Comparison of ENCODE assay signal across 8 cellular contexts in the genomic region with DNA sequence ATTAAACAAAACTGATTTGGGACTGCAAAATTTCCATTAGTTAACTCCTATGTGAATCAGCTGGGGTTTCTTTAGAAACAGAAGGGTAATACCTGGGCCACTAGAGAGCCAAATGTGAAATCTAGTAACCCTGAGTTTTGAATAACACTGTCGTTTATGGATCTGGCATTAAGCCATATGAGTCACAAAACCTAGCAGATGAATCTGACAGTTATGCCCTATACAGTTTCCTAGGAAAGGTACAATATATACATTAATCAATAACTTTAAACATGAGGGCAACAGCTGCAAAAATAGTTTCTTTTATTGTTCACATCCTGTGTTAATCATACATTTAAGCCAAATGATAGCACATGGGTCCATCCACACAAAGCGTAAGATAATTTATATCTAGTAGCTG. TPM values are rescaled to one million over a fixed set of nuclear protein-coding genes. Genes with fewer than 3 reads are reported as not detected.
A peak's percentile ranks its signal among the peaks of the same experiment; 100 is the strongest.
DNase-seq lines count a peak whose midpoint lies in the region; ATAC-seq, FAIRE-seq and TF ChIP-seq lines count a peak whose summit lies in the region.
"Had no signal": no experiment of that assay in that cellular context is flagged by ENCODE, and none has a peak within 500 bp of the region (broad histone marks: within the 10 kb centered on the region; RNA-seq: fewer than 3 reads in every experiment).

No MANE protein-coding gene starts in this region.

- FAIRE-seq in astrocyte (lab: Jason Lieb, UNC) (no peak), small intestine (lab: Jason Lieb, UNC) (no peak)

- no peak for TF ChIP-seq EP300 in sigmoid colon (IDR thresholded peaks at IDR 0.05)

- ATAC-seq in HCT116 (peak; percentile 74), omental fat pad (ENCODE audit: low FRiP score) (no peak), GM19328 (IDR thresholded peaks at IDR 0.05; ENCODE audit: unreplicated experiment) (no peak)

- no peaks in the 10 kb centered on the region for H3K36me3 ChIP-seq in HCT116 (ENCODE audit: control insufficient read depth in 1 of 2, insufficient read depth in 2 of 2, low read length in 2 of 2)
- H3K36me3 ChIP-seq in astrocyte (ENCODE audit: insufficient read depth, low read length), result no peaks in the 10 kb centered on the region
- H3K36me3 ChIP-seq in small intestine (ENCODE audit: control insufficient read depth in 2 of 2, insufficient read depth in 2 of 2, low read length in 2 of 2), result no peaks in the 10 kb centered on the region
- H3K36me3 ChIP-seq in sigmoid colon, result no peaks in the 10 kb centered on the region

- peaks cover 30% of the 10 kb centered on the region for H3K4me1 Mint-ChIP-seq in astrocyte (ENCODE audit: low read depth, unreplicated experiment)

- H3K79me2 ChIP-seq in HCT116 (ENCODE audit: insufficient read depth, low read length) (peaks cover 35% of the 10 kb centered on the region), astrocyte (ENCODE audit: insufficient read depth, low read length) (no peaks in the 10 kb centered on the region)

- H3K9me3 Mint-ChIP-seq in astrocyte (ENCODE audit: unreplicated experiment), result no peaks in the 10 kb centered on the region

- no peak overlapping the region for H3K9ac ChIP-seq in HCT116 (ENCODE audit: low read length)
- no peak overlapping the region for H3K9ac ChIP-seq in astrocyte (ENCODE audit: low read length)

- peaks cover 22 to 36% of the 10 kb centered on the region in 2 experiments for H3K4me1 ChIP-seq in HCT116 (ENCODE audit: control insufficient read depth in 1 of 2, insufficient read depth in 2 of 2, low read length in 2 of 2)
- peaks cover 7% of the 10 kb centered on the region for H3K4me1 ChIP-seq in astrocyte (ENCODE audit: insufficient read depth, low read length)
- peaks cover 0 to 2% of the 10 kb centered on the region in 2 donors for H3K4me1 ChIP-seq in small intestine (ENCODE audit: control insufficient read depth in 2 of 2, insufficient read depth in 1 of 2, low read depth in 1 of 2, low read length in 1 of 2)
- H3K4me1 ChIP-seq in sigmoid colon, result peaks cover 0 to 34% (median 13%) of the 10 kb centered on the region in 4 donors

- peak; percentile 52 for DNase-seq in HCT116 (ENCODE audit: low read depth, low spot score)
- peak; percentile 85 for DNase-seq in NCI-H146 treated with DMSO at 0.1 percent for 48 hours (lab: John Stamatoyannopoulos, UW; ENCODE audit: unreplicated experiment)
- peak; percentile 41 for DNase-seq in astrocyte (ENCODE audit: low read depth)
- peak; percentile 85 for DNase-seq in small intestine
- no peak for DNase-seq in omental fat pad (ENCODE audit: low spot score)
- no peak for DNase-seq in sigmoid colon

- 14 to 35% (median 27%) methylated on average over 2 of the region's 2 CpGs for WGBS in small intestine, 3 donors
- 9 to 42% methylated on average over 2 of the region's 2 CpGs for WGBS in sigmoid colon, 2 donors

- no peak overlapping the region for H3K4me3 Mint-ChIP-seq in astrocyte (ENCODE audit: unreplicated experiment)

- POLR2A ChIA-PET in HCT116 (lab: Charles Lee), result interaction anchor here (1.1 kb wide), 1 partner anchor 10 kb away, joined by 3 read pairs; no protein-coding TSS in a partner anchor

- RAD21 ChIA-PET in HCT116 (lab: Charles Lee; ENCODE audit: low non-redundant PET in 1 of 2, low total read pairs in 2 of 2, uncharacterized antibody in 2 of 2, unreplicated experiment in 2 of 2), result no interaction called here

- no peaks in the 10 kb centered on the region for H4K20me1 ChIP-seq in HCT116 (ENCODE audit: insufficient read depth)
- H4K20me1 ChIP-seq in astrocyte (ENCODE audit: insufficient read depth, low read length), result no peaks in the 10 kb centered on the region

- intact Hi-C loops in HCT116 (cut with micrococcal nuclease) (no loop called here), sigmoid colon (cut with DNase I) (no loop called here)

- TF ChIP-seq CTCF in HCT116 (IDR thresholded peaks at IDR 0.05 in 2 of 3, conservative IDR thresholded peaks at IDR 0.05 in 1 of 3; ENCODE audit: borderline replicate concordance in 1 of 3, insufficient read depth in 1 of 3, low read depth in 2 of 3, low read length in 2 of 3), result no peak
- no peak for TF ChIP-seq CTCF in astrocyte (IDR thresholded peaks at IDR 0.05; ENCODE audit: insufficient read depth, low read depth, low read length)
- TF ChIP-seq CTCF in omental fat pad (IDR thresholded peaks at IDR 0.05), result no peak
- no peak for TF ChIP-seq CTCF in sigmoid colon (IDR thresholded peaks at IDR 0.05)

- H3K4me2 ChIP-seq in HCT116 (ENCODE audit: low read length) (peak overlapping the region; percentile 29; the same call in 1 of the 2 replicates), astrocyte (ENCODE audit: low read length) (no peak overlapping the region)
- H3K4me2 ChIP-seq: PC-9 had no signal

- no peak overlapping the region for H2AFZ ChIP-seq in HCT116 (ENCODE audit: low read depth, low read length, poor library complexity, severe bottlenecking)
- no peak overlapping the region for H2AFZ ChIP-seq in astrocyte (ENCODE audit: low read depth, low read length)
- H2AFZ ChIP-seq: PC-9 had no signal

- no peak overlapping the region for H3K27ac Mint-ChIP-seq in astrocyte (ENCODE audit: unreplicated experiment)

- BruUV-seq in HCT116 (replicated peaks; lab: Mats Ljungman, UMichigan), result no TSS peak

- no peak for TF ChIP-seq POLR2A in HCT116 (IDR thresholded peaks at IDR 0.05; ENCODE audit: borderline replicate concordance, extremely low read depth, insufficient read depth, insufficient read length)
- no peak for TF ChIP-seq POLR2A in sigmoid colon (IDR thresholded peaks at IDR 0.05)

- H3K27me3 ChIP-seq in HCT116 (ENCODE audit: insufficient read depth, low read length), result no peaks in the 10 kb centered on the region
- H3K27me3 ChIP-seq in astrocyte (ENCODE audit: insufficient read depth, low read length), result no peaks in the 10 kb centered on the region
- no peaks in the 10 kb centered on the region for H3K27me3 ChIP-seq in small intestine (ENCODE audit: control insufficient read depth in 2 of 2, insufficient read depth in 2 of 2, low read length in 2 of 2)
- H3K27me3 ChIP-seq in sigmoid colon, result no peaks in the 10 kb centered on the region

- H3K27ac ChIP-seq in HCT116 (ENCODE audit: low read depth, low read length) (no peak overlapping the region; the same call in 1 of the 2 replicates), astrocyte (ENCODE audit: low read depth, low read length) (no peak overlapping the region), small intestine (ENCODE audit: low read depth in 1 of 2, low read length in 1 of 2) (no peak overlapping the region), sigmoid colon (no peak overlapping the region)
- H3K27ac ChIP-seq: PC-9 had no signal

- H3K27me3 Mint-ChIP-seq in astrocyte (ENCODE audit: low read depth, unreplicated experiment), result no peaks in the 10 kb centered on the region

- no peaks in the 10 kb centered on the region for H3K36me3 Mint-ChIP-seq in astrocyte (ENCODE audit: low read depth, unreplicated experiment)

- H3K9me3 ChIP-seq in HCT116 (ENCODE audit: control insufficient read depth in 1 of 2, insufficient read depth in 1 of 2, low read depth in 1 of 2, low read length in 2 of 2) (no peaks in the 10 kb centered on the region), astrocyte (ENCODE audit: insufficient read depth, low read depth, low read length) (no peaks in the 10 kb centered on the region), small intestine (ENCODE audit: control insufficient read depth, low read depth) (no peaks in the 10 kb centered on the region), sigmoid colon (no peaks in the 10 kb centered on the region)

- no peak for TF ChIP-seq RAD21 in HCT116 (IDR thresholded peaks at IDR 0.05; ENCODE audit: low read depth)

- H3K4me3 ChIP-seq in HCT116 (replicated peaks in 1 of 2; ENCODE audit: low read depth in 1 of 2, low read length in 2 of 2) (no peak overlapping the region), astrocyte (ENCODE audit: insufficient read depth, low read depth, low read length) (no peak overlapping the region), small intestine (ENCODE audit: low read depth in 1 of 2, low read length in 2 of 2) (no peak overlapping the region), sigmoid colon (no peak overlapping the region)
- H3K4me3 ChIP-seq: PC-9 had no signal

- CTCF ChIA-PET in HCT116 (lab: Charles Lee), result interaction anchor here (0.8 kb wide), 1 partner anchor 32 kb away, joined by 4 read pairs; no protein-coding TSS in a partner anchor

- no peaks in the 10 kb centered on the region for H3K9me2 ChIP-seq in HCT116 (ENCODE audit: insufficient read depth)

TF ChIP-seq in HCT116, 20 proteins besides CTCF, POLR2A, EP300 and RAD21 (continues in another document):
- TF ChIP-seq JUND (IDR thresholded peaks at IDR 0.05) (0 out of 2 replicates have a peak, but pooled peaks have one; percentile 12), ZFX (IDR thresholded peaks at IDR 0.05) (no peak), ZNF274 (IDR thresholded peaks at IDR 0.05; ENCODE audit: low read depth, low read length) (no peak), EGR1 (IDR thresholded peaks at IDR 0.05; ENCODE audit: low read depth) (no peak), EZH2 (IDR thresholded peaks at IDR 0.05) (no peak), POLR2AphosphoS5 (IDR thresholded peaks at IDR 0.05; ENCODE audit: low read depth, low read length) (no peak)
- TF ChIP-seq, protein P1, sequence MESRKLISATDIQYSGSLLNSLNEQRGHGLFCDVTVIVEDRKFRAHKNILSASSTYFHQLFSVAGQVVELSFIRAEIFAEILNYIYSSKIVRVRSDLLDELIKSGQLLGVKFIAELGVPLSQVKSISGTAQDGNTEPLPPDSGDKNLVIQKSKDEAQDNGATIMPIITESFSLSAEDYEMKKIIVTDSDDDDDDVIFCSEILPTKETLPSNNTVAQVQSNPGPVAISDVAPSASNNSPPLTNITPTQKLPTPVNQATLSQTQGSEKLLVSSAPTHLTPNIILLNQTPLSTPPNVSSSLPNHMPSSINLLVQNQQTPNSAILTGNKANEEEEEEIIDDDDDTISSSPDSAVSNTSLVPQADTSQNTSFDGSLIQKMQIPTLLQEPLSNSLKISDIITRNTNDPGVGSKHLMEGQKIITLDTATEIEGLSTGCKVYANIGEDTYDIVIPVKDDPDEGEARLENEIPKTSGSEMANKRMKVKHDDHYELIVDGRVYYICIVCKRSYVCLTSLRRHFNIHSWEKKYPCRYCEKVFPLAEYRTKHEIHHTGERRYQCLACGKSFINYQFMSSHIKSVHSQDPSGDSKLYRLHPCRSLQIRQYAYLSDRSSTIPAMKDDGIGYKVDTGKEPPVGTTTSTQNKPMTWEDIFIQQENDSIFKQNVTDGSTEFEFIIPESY (IDR thresholded peaks at IDR 0.05; ENCODE audit: extremely low read depth, insufficient replicate concordance, low read length), result no peak
- TF ChIP-seq, protein P2, sequence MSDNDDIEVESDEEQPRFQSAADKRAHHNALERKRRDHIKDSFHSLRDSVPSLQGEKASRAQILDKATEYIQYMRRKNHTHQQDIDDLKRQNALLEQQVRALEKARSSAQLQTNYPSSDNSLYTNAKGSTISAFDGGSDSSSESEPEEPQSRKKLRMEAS (IDR thresholded peaks at IDR 0.05), result no peak

RNA-seq across cellular contexts. Expression of a gene that starts 56.9 kb away (rescaled TPM):
- total RNA-seq in HCT116 (2021; ENCODE audit: unreplicated experiment) (257 TPM), astrocyte (259 and 301 TPM in 2 replicates), omental fat pad (100 to 1,000 TPM; 113 to 178 (median 130) TPM), sigmoid colon (100 to 1,000 TPM; 198 to 261 (median 240) TPM)
- 115 and 142 TPM in 2 replicates for polyA plus RNA-seq in HCT116 (2012)
- polyA plus RNA-seq in small intestine (10 to 100 TPM; 40.3 to 62.6 (median 57.0) TPM), sigmoid colon (10 to 100 TPM; 14.3 to 45.8 (median 22.2) TPM)

Comparison
In these comparisons a context has a peak if more than half of its experiments do, and no peak if none do; other contexts are left out.
1. DNase-seq: peak in HCT116 (single experiment), NCI-H146 treated with DMSO at 0.1 percent for 48 hours (single experiment), astrocyte (single experiment) and small intestine (single experiment); none in omental fat pad (single experiment) and sigmoid colon (single experiment).